ENCODE assay signal across 23 cellular contexts in genomic region chr3:18416332-18416731, GRCh38. TPM values are rescaled to one million over a fixed set of nuclear protein-coding genes. Genes with fewer than 3 reads are reported as not detected.
DNase-seq lines count a peak whose midpoint lies in the region; ATAC-seq and TF ChIP-seq lines count a peak whose summit lies in the region.
"Had no signal": no experiment of that assay in that cellular context is flagged by ENCODE, and none has a peak within 500 bp of the region (broad histone marks: within the 10 kb centered on the region; RNA-seq: fewer than 3 reads in every experiment).

No MANE protein-coding gene starts in this region.

- intact Hi-C loops in dorsolateral prefrontal cortex (cut with DNase I) (loop anchor here in 1 of 2 donors (5.0 kb wide), 1 partner anchor 674 kb away; the partner anchor contains the start of gene TBC1D5), colonic mucosa (cut with DNase I) (no loop called here)

- no peak overlapping the region for H3K9ac ChIP-seq in colonic mucosa (ENCODE audit: low read depth in 2 of 2, low read length in 2 of 2)

- H3K27me3 Mint-ChIP-seq in activated naive CD4-positive, alpha-beta T cell treated with anti-CD3 and anti-CD28 coated beads, Interleukin-2, amount 50 U/mL, for 24 hours, result no peaks in the 10 kb centered on the region
- H3K27me3 Mint-ChIP-seq in T-cell (no peaks in the 10 kb centered on the region), WTC11 (ENCODE audit: low read depth) (no peaks in the 10 kb centered on the region)

- peaks cover 26% of the 10 kb centered on the region for H3K36me3 Mint-ChIP-seq in activated naive CD4-positive, alpha-beta T cell treated with anti-CD3 and anti-CD28 coated beads, Interleukin-2, amount 50 U/mL, for 24 hours
- H3K36me3 Mint-ChIP-seq in T-cell (peaks cover 68% of the 10 kb centered on the region), WTC11 (peaks cover 37% of the 10 kb centered on the region)

- no peak for ATAC-seq in T-cell (replicated peaks in 1 of 4)
- ATAC-seq in WTC11, result no peak
- ATAC-seq in GM18520 (IDR thresholded peaks at IDR 0.05; ENCODE audit: unreplicated experiment), result no peak
- ATAC-seq: left lobe of liver; stimulated activated memory B cell treated with anti-CD40 and anti-IgM and Interleukin-4, amounts not matched to agents 10 μg/mL and 1 μg/mL and 100 μg/mL, for 72 hours had no signal

- TF ChIP-seq CTCF in dorsolateral prefrontal cortex (IDR thresholded peaks at IDR 0.05 in 54 of 56, conservative IDR thresholded peaks at IDR 0.05 in 2 of 56; ENCODE audit: low read depth in 1 of 56, partially characterized antibody in 56 of 56) (no peak), colonic mucosa (IDR thresholded peaks at IDR 0.05) (no peak), WTC11 (IDR thresholded peaks at IDR 0.05) (no peak)

- H3K27ac ChIP-seq in dorsolateral prefrontal cortex (peak overlapping the region in 39 of 59 donors; percentile 2 to 77 (median 45)), colonic mucosa (no peak overlapping the region)
- H3K27ac ChIP-seq: breast epithelium, Peyer's patch, spleen, thoracic aorta had no signal

- H3K4me1 ChIP-seq in colonic mucosa, result peaks cover 8% of the 10 kb centered on the region
- H3K4me1 ChIP-seq: breast epithelium had no signal

- peak overlapping the region; percentile 63 for H3K4me3 Mint-ChIP-seq in activated naive CD4-positive, alpha-beta T cell treated with anti-CD3 and anti-CD28 coated beads, Interleukin-2, amount 50 U/mL, for 24 hours
- H3K4me3 Mint-ChIP-seq in T-cell (peak overlapping the region; percentile 25 to 91 (median 35)), WTC11 (no peak overlapping the region)
- H3K4me3 Mint-ChIP-seq: CD14-positive monocyte; stimulated activated memory B cell treated with anti-CD40 and anti-IgM and Interleukin-4, amounts not matched to agents 10 μg/mL and 1 μg/mL and 100 μg/mL, for 72 hours had no signal

- no peaks in the 10 kb centered on the region for H3K36me3 ChIP-seq in colonic mucosa
- H3K36me3 ChIP-seq: breast epithelium, thoracic aorta had no signal

- no peaks in the 10 kb centered on the region for H3K9me3 ChIP-seq in colonic mucosa
- H3K9me3 ChIP-seq: breast epithelium, Peyer's patch, spleen, thoracic aorta had no signal

- POLR2A ChIA-PET in T-cell (lab: Charles Lee) (interaction anchor here in 1 of 2 donors (0.5 to 1.2 kb wide), 4 partner anchors 9 to 22 kb away, joined by 3 to 6 read pairs (median 3); no protein-coding TSS in a partner anchor), WTC11 (lab: Charles Lee) (no interaction called here)

- H3K4me1 Mint-ChIP-seq in activated naive CD4-positive, alpha-beta T cell treated with anti-CD3 and anti-CD28 coated beads, Interleukin-2, amount 50 U/mL, for 24 hours, result peaks cover 94% of the 10 kb centered on the region
- H3K4me1 Mint-ChIP-seq in T-cell (peaks cover 82 to 91% (median 90%) of the 10 kb centered on the region in 3 donors), WTC11 (0 out of 2 replicates have a peak, but pooled peaks cover 4% of the 10 kb centered on the region)
- H3K4me1 Mint-ChIP-seq: stimulated activated memory B cell treated with anti-CD40 and anti-IgM and Interleukin-4, amounts not matched to agents 10 μg/mL and 1 μg/mL and 100 μg/mL, for 72 hours had no signal

- DNase-seq in activated naive CD4-positive, alpha-beta T cell (lab: John Stamatoyannopoulos, UW), result no peak
- DNase-seq in T-cell (no peak), dorsolateral prefrontal cortex (no peak), colonic mucosa (no peak), WTC11 (ENCODE audit: low spot score) (no peak)
- DNase-seq: activated CD4-positive, alpha-beta T cell treated with anti-CD3 and anti-CD28 coated beads, Interleukin-2, amount 50 U/mL, for 4 hours; effector memory CD4-positive, alpha-beta T cell; erythroblast; foreskin fibroblast; mesendoderm; NCI-H1092 treated with DMSO at 0.1 percent for 48 hours; NCI-H187 treated with DMSO at 0.1 percent for 48 hours; NCI-H69; Peyer's patch; spleen; stimulated activated CD4-positive, alpha-beta T cell treated with anti-CD3 and anti-CD28 coated beads, Interleukin-2, amount 100 ng/mL, for 48 hours had no signal

- peak overlapping the region; percentile 91 for H3K27ac Mint-ChIP-seq in activated naive CD4-positive, alpha-beta T cell treated with anti-CD3 and anti-CD28 coated beads, Interleukin-2, amount 50 U/mL, for 24 hours
- H3K27ac Mint-ChIP-seq in T-cell (peak overlapping the region; percentile 67 to 86), WTC11 (no peak overlapping the region)
- H3K27ac Mint-ChIP-seq: CD14-positive monocyte; stimulated activated memory B cell treated with anti-CD40 and anti-IgM and Interleukin-4, amounts not matched to agents 10 μg/mL and 1 μg/mL and 100 μg/mL, for 72 hours had no signal

- H3K4me3 ChIP-seq in dorsolateral prefrontal cortex (peak overlapping the region in 36 of 59 donors; percentile 2 to 95 (median 38)), colonic mucosa (no peak overlapping the region)
- H3K4me3 ChIP-seq: breast epithelium, Peyer's patch, spleen, thoracic aorta had no signal

- CTCF ChIA-PET in T-cell (lab: Charles Lee) (no interaction called here), WTC11 (lab: Charles Lee) (no interaction called here)

- H3K27me3 ChIP-seq in dorsolateral prefrontal cortex (no peaks in the 10 kb centered on the region), colonic mucosa (no peaks in the 10 kb centered on the region)
- H3K27me3 ChIP-seq: breast epithelium, Peyer's patch, spleen had no signal

- no peaks in the 10 kb centered on the region for H3K9me3 Mint-ChIP-seq in activated naive CD4-positive, alpha-beta T cell treated with anti-CD3 and anti-CD28 coated beads, Interleukin-2, amount 50 U/mL, for 24 hours
- no peaks in the 10 kb centered on the region for H3K9me3 Mint-ChIP-seq in T-cell
- no peaks in the 10 kb centered on the region for H3K9me3 Mint-ChIP-seq in WTC11
- H3K9me3 Mint-ChIP-seq: CD14-positive monocyte; stimulated activated memory B cell treated with anti-CD40 and anti-IgM and Interleukin-4, amounts not matched to agents 10 μg/mL and 1 μg/mL and 100 μg/mL, for 72 hours had no signal

TF ChIP-seq in WTC11, 78 proteins besides CTCF, POLR2A, EP300 and RAD21 (continues in another document):
- TF ChIP-seq ZBTB43 (CRISPR knock-in tag; IDR thresholded peaks at IDR 0.05), result no peak
- TF ChIP-seq SOX15 (CRISPR knock-in tag; IDR thresholded peaks at IDR 0.05), result no peak
- TF ChIP-seq ETV6 (CRISPR knock-in tag; IDR thresholded peaks at IDR 0.05), result no peak
- TF ChIP-seq ATF1 (CRISPR knock-in tag; IDR thresholded peaks at IDR 0.05), result no peak
- TF ChIP-seq KAT7 (CRISPR knock-in tag; IDR thresholded peaks at IDR 0.05; ENCODE audit: borderline replicate concordance), result no peak
- TF ChIP-seq SP1 (CRISPR knock-in tag; conservative IDR thresholded peaks at IDR 0.05), result no peak
- no peak for TF ChIP-seq NFYB (CRISPR knock-in tag; conservative IDR thresholded peaks at IDR 0.05; ENCODE audit: low read depth)
- TF ChIP-seq ZNF263 (CRISPR knock-in tag; IDR thresholded peaks at IDR 0.05; ENCODE audit: low read depth), result no peak
- TF ChIP-seq, protein P1, sequence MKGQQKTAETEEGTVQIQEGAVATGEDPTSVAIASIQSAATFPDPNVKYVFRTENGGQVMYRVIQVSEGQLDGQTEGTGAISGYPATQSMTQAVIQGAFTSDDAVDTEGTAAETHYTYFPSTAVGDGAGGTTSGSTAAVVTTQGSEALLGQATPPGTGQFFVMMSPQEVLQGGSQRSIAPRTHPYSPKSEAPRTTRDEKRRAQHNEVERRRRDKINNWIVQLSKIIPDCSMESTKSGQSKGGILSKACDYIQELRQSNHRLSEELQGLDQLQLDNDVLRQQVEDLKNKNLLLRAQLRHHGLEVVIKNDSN (CRISPR knock-in tag; IDR thresholded peaks at IDR 0.05), result no peak
- TF ChIP-seq ATF2 (CRISPR knock-in tag; IDR thresholded peaks at IDR 0.05; ENCODE audit: borderline replicate concordance, low read depth), result no peak
- TF ChIP-seq CREM (CRISPR knock-in tag; IDR thresholded peaks at IDR 0.05), result no peak
- TF ChIP-seq, protein P2, sequence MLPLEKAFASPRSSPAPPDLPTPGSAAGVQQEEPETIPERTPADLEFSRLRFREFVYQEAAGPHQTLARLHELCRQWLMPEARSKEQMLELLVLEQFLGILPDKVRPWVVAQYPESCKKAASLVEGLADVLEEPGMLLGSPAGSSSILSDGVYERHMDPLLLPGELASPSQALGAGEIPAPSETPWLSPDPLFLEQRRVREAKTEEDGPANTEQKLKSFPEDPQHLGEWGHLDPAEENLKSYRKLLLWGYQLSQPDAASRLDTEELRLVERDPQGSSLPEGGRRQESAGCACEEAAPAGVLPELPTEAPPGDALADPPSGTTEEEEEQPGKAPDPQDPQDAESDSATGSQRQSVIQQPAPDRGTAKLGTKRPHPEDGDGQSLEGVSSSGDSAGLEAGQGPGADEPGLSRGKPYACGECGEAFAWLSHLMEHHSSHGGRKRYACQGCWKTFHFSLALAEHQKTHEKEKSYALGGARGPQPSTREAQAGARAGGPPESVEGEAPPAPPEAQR (CRISPR knock-in tag; IDR thresholded peaks at IDR 0.05), result no peak
- TF ChIP-seq, protein P3, sequence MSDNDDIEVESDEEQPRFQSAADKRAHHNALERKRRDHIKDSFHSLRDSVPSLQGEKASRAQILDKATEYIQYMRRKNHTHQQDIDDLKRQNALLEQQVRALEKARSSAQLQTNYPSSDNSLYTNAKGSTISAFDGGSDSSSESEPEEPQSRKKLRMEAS (CRISPR knock-in tag; IDR thresholded peaks at IDR 0.05), result no peak

RNA-seq across cellular contexts. Expression of gene SATB1, which starts 8.8 kb away (rescaled TPM):
- total RNA-seq in T-cell (100 to 1,000 TPM; 204 to 417 (median 282) TPM), dorsolateral prefrontal cortex (100 to 1,000 TPM in 105 of 120 experiments, 10 to 100 TPM in 15; 71.8 to 197 (median 132) TPM), colonic mucosa (10 to 100 TPM; 16.0 to 33.0 TPM), WTC11 (2021) (31.1 to 36.8 TPM (median 36.2 TPM) in 3 replicates)
